In genomic region chr1:12446593-12446992, GRCh38 we compare ENCODE assay signal across 22 cellular contexts.
DNase-seq lines count a peak whose midpoint lies in the region; ATAC-seq and TF ChIP-seq lines count a peak whose summit lies in the region.
"Had no signal": no experiment of that assay in that cellular context is flagged by ENCODE, and none has a peak within 500 bp of the region (broad histone marks: within the 10 kb centered on the region; RNA-seq: fewer than 3 reads in every experiment).

No MANE protein-coding gene starts in this region.

- H4K20me1 ChIP-seq in mammary epithelial cell (ENCODE audit: insufficient read depth, low read length), result no peaks in the 10 kb centered on the region
- no peaks in the 10 kb centered on the region for H4K20me1 ChIP-seq in PC-9 (ENCODE audit: insufficient read depth)

- in situ Hi-C loops in mammary epithelial cell (cut with MboI; ENCODE audit: low sequenced_read_pairs in 2 of 2), result no loop called here

- H3K27ac ChIP-seq in breast epithelium, result peak overlapping the region; percentile 83 to 93
- H3K27ac ChIP-seq in mammary epithelial cell (ENCODE audit: insufficient read depth, low read depth, low read length), result no peak overlapping the region
- H3K27ac ChIP-seq in esophagus squamous epithelium, result peak overlapping the region; percentile 22 to 93 (median 84)
- peak overlapping the region; percentile 60 for H3K27ac ChIP-seq in rectal smooth muscle tissue (ENCODE audit: low read depth, low read length)
- peak overlapping the region; percentile 83 for H3K27ac ChIP-seq in vagina
- H3K27ac ChIP-seq in PC-9, result no peak overlapping the region
- H3K27ac ChIP-seq: BLaER1 treated with 17β-estradiol and CSF1 and Interleukin-3, amounts not matched to agents 10 nM and 100 nM; colonic mucosa; right lobe of liver had no signal

- WGBS in mammary epithelial cell (ENCODE audit: low coverage, missing lambda C conversion rate), result 100% methylated on average over 2 of the region's 2 CpGs
- 93 to 100% methylated on average over 2 of the region's 2 CpGs for WGBS in esophagus squamous epithelium, 2 donors

- intact Hi-C loops in breast epithelium (cut with DNase I; ENCODE audit: low total_unique reads) (no loop called here), mammary epithelial cell (cut with micrococcal nuclease) (no loop called here), esophagus squamous epithelium (cut with DNase I) (no loop called here), vagina (cut with DNase I) (loop anchor here (5.0 to 10.0 kb wide), 2 partner anchors 132 to 171 kb away; partner anchors contain the start of gene DHRS3), PC-9 (cut with micrococcal nuclease; ENCODE audit: unreplicated experiment) (no loop called here)

- no peak overlapping the region for H3K9ac ChIP-seq in mammary epithelial cell (ENCODE audit: insufficient read depth, low read length)
- H3K9ac ChIP-seq in rectal smooth muscle tissue (ENCODE audit: low read length), result no peak overlapping the region
- H3K9ac ChIP-seq: BLaER1 treated with 17β-estradiol and CSF1 and Interleukin-3, amounts not matched to agents 10 nM and 100 nM had no signal

- POLR2A ChIA-PET in PC-9 (lab: Charles Lee; ENCODE audit: unreplicated experiment), result no interaction called here

- TF ChIP-seq POLR2A in breast epithelium (IDR thresholded peaks at IDR 0.05), result no peak
- TF ChIP-seq POLR2A in esophagus squamous epithelium (IDR thresholded peaks at IDR 0.05), result no peak
- TF ChIP-seq POLR2A in vagina (IDR thresholded peaks at IDR 0.05), result no peak

- dilution Hi-C loops in mammary epithelial cell (cut with HindIII; ENCODE audit: low sequenced_read_pairs), result no loop called here

- H3K27me3 ChIP-seq in breast epithelium (no peaks in the 10 kb centered on the region), mammary epithelial cell (ENCODE audit: insufficient read depth, low read length) (no peaks in the 10 kb centered on the region), esophagus squamous epithelium (no peaks in the 10 kb centered on the region), rectal smooth muscle tissue (ENCODE audit: control insufficient read depth, insufficient read depth, low read length) (no peaks in the 10 kb centered on the region), vagina (no peaks in the 10 kb centered on the region), PC-9 (ENCODE audit: insufficient read depth, low read depth) (no peaks in the 10 kb centered on the region)
- H3K27me3 ChIP-seq: BLaER1 treated with 17β-estradiol and CSF1 and Interleukin-3, amounts not matched to agents 10 nM and 100 nM; colonic mucosa; right lobe of liver had no signal

- no peaks in the 10 kb centered on the region for H3F3A ChIP-seq in PC-9 (ENCODE audit: insufficient read depth, low read depth)

- no peaks in the 10 kb centered on the region for H3K36me3 ChIP-seq in breast epithelium
- peaks cover 2% of the 10 kb centered on the region for H3K36me3 ChIP-seq in mammary epithelial cell (ENCODE audit: insufficient read depth, low read length)
- H3K36me3 ChIP-seq in esophagus squamous epithelium, result peaks cover 0 to 11% (median 0%) of the 10 kb centered on the region in 3 donors
- H3K36me3 ChIP-seq in rectal smooth muscle tissue (ENCODE audit: control insufficient read depth, insufficient read depth, low read length), result no peaks in the 10 kb centered on the region
- no peaks in the 10 kb centered on the region for H3K36me3 ChIP-seq in vagina
- H3K36me3 ChIP-seq in PC-9 (ENCODE audit: low read depth), result no peaks in the 10 kb centered on the region
- H3K36me3 ChIP-seq: colonic mucosa, right lobe of liver had no signal

- H3K9me3 ChIP-seq in breast epithelium, result no peaks in the 10 kb centered on the region
- H3K9me3 ChIP-seq in mammary epithelial cell (replicated peaks; ENCODE audit: insufficient read depth, low read length), result no peaks in the 10 kb centered on the region
- no peaks in the 10 kb centered on the region for H3K9me3 ChIP-seq in esophagus squamous epithelium
- H3K9me3 ChIP-seq in vagina, result no peaks in the 10 kb centered on the region
- no peaks in the 10 kb centered on the region for H3K9me3 ChIP-seq in PC-9 (ENCODE audit: insufficient read depth, low read depth)
- H3K9me3 ChIP-seq: colonic mucosa, right lobe of liver had no signal

- H3K4me2 ChIP-seq in mammary epithelial cell (ENCODE audit: insufficient read depth, low read depth, low read length) (no peak overlapping the region), PC-9 (no peak overlapping the region)

- DNase-seq in breast epithelium (ENCODE audit: low spot score in 2 of 2) (no peak), mammary epithelial cell (no peak), esophagus squamous epithelium (lab: John Stamatoyannopoulos, UW) (no peak), vagina (ENCODE audit: extremely low spot score in 2 of 2) (no peak), PC-9 (no peak)
- DNase-seq: activated CD4-positive, CD25-positive, alpha-beta regulatory T cell treated with anti-CD3 and anti-CD28 coated beads, Interleukin-2, amount 50 U/mL, for 72 hours; colonic mucosa; GDM1; kidney; midbrain; NCI-H1436 treated with DMSO at 0.1 percent for 48 hours; NCI-H2171; NCI-H82; PC-3; right lobe of liver; stimulated activated CD4-positive, alpha-beta T cell treated with anti-CD3 and anti-CD28 coated beads, Interleukin-2, amount 100 ng/mL, for 24 hours; substantia nigra; T1000 had no signal

- H3K4me1 ChIP-seq in breast epithelium (peaks cover 6 to 35% of the 10 kb centered on the region in 2 donors), mammary epithelial cell (ENCODE audit: insufficient read depth, low read length) (peaks cover 26% of the 10 kb centered on the region), esophagus squamous epithelium (peaks cover 36 to 61% (median 54%) of the 10 kb centered on the region in 3 donors), rectal smooth muscle tissue (ENCODE audit: control insufficient read depth, insufficient read depth, low read length) (peaks cover 39% of the 10 kb centered on the region), vagina (peaks cover 66% of the 10 kb centered on the region), PC-9 (replicated peaks; ENCODE audit: insufficient read depth) (0 out of 2 replicates have a peak, but pooled peaks cover 9% of the 10 kb centered on the region)

- ATAC-seq in GM18517 (IDR thresholded peaks at IDR 0.05; ENCODE audit: unreplicated experiment) (no peak), HG03097 (IDR thresholded peaks at IDR 0.05; ENCODE audit: low FRiP score, unreplicated experiment) (no peak)
- ATAC-seq: PC-3, right lobe of liver had no signal

- H3K4me3 ChIP-seq in breast epithelium, result no peak overlapping the region
- no peak overlapping the region for H3K4me3 ChIP-seq in mammary epithelial cell (replicated peaks in 1 of 3; ENCODE audit: insufficient read depth in 1 of 3, low read depth in 2 of 3, low read length in 3 of 3)
- H3K4me3 ChIP-seq in esophagus squamous epithelium, result no peak overlapping the region
- H3K4me3 ChIP-seq in rectal smooth muscle tissue (ENCODE audit: low read length), result no peak overlapping the region
- H3K4me3 ChIP-seq in vagina, result no peak overlapping the region
- no peak overlapping the region for H3K4me3 ChIP-seq in PC-9
- H3K4me3 ChIP-seq: BLaER1 treated with 17β-estradiol and CSF1 and Interleukin-3, amounts not matched to agents 10 nM and 100 nM; colonic mucosa; right lobe of liver had no signal

- CTCF ChIA-PET in mammary epithelial cell (lab: Charles Lee; ENCODE audit: low non-redundant PET), result no interaction called here
- CTCF ChIA-PET in PC-9 (lab: Charles Lee), result no interaction called here

- TF ChIP-seq CTCF in breast epithelium (IDR thresholded peaks at IDR 0.05) (no peak), mammary epithelial cell (conservative IDR thresholded peaks at IDR 0.05 in 1 of 2, IDR thresholded peaks at IDR 0.05 in 1 of 2; ENCODE audit: extremely low read depth in 1 of 2, insufficient read depth in 1 of 2, low read depth in 1 of 2, low read length in 2 of 2) (no peak), esophagus squamous epithelium (IDR thresholded peaks at IDR 0.05) (no peak), vagina (IDR thresholded peaks at IDR 0.05) (no peak), PC-9 (conservative IDR thresholded peaks at IDR 0.05) (no peak)

- H3K79me2 ChIP-seq in mammary epithelial cell (ENCODE audit: insufficient read depth, low read length) (no peaks in the 10 kb centered on the region), PC-9 (ENCODE audit: low read depth) (no peaks in the 10 kb centered on the region)

- H3K9me2 ChIP-seq in PC-9 (ENCODE audit: insufficient read depth), result no peaks in the 10 kb centered on the region

- BruUV-seq in mammary epithelial cell (replicated peaks; lab: Mats Ljungman, UMichigan) (no TSS peak), PC-9 (replicated peaks; lab: Mats Ljungman, UMichigan) (no TSS peak)

- H2AFZ ChIP-seq in mammary epithelial cell (ENCODE audit: low read depth, low read length) (no peak overlapping the region), PC-9 (no peak overlapping the region)

Comparison
In these comparisons a context has a peak if more than half of its experiments do, and no peak if none do; other contexts are left out.
1. H3K27ac ChIP-seq: peak in breast epithelium (2 of 2), esophagus squamous epithelium (4 of 4), rectal smooth muscle tissue (single experiment) and vagina (single experiment); none in mammary epithelial cell (single experiment) and PC-9 (single experiment).